8 cellular contexts compared by ENCODE assay signal in the genomic region with DNA sequence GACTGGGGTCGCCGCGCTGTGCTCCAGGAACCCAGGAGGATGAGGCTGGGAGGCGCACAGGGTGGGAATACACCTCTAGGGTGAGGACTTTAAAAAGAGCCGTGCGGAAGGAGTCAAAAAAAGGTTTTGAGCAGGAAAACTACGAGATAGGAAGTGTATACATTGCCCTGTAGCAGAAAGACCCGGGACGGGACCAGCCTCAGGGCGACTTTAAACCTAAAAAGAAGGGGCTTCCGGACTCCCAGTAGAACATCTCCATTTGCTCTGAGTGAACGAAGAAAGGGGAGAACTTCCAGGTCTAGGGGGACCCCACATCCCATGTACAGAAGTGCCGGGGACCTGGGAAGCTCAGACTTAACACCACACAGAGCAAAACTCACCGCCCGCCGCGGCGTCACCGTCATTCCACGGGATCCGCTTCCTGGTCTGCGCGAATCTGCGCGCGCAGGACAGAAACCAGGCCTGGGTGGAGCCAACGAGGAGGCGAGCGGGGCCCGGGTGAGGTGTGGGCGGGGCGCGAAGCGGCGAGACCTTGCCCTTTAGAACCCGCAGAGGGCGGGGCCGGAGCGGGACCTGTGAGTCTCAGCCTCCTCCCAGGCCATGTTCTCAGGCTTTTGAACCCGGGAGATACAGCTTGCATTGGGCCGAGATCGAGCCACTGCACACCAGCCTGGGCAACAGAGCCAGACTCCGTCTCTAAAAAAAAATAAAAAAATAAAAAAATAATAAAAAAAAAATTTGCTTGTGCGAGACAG. TPM values are rescaled to one million over a fixed set of nuclear protein-coding genes. Genes with fewer than 3 reads are reported as not detected.
DNase-seq lines count a peak whose midpoint lies in the region; ATAC-seq and TF ChIP-seq lines count a peak whose summit lies in the region.
"Not testable (repeated sequence)": the region's sequence is repeated elsewhere in the genome, so short reads cannot be mapped to it uniquely, and the experiment has no call there.

TSS of gene ZNF28 (minus strand) at position 428 of the 755 bp plus-strand sequence. CDS start 3,675 bp downstream, outside the sequence.

- H3K4me1 ChIP-seq in PC-3 (ENCODE audit: insufficient read depth, low read length): not testable (repeated sequence)

- TSS peak; percentile 79 for BruUV-seq in PC-3 (replicated peaks; lab: Mats Ljungman, UMichigan)

- H3K9me2 ChIP-seq in PC-3 (replicated peaks; ENCODE audit: low read length): not testable (repeated sequence)

- ATAC-seq in GM21367 (IDR thresholded peaks at IDR 0.05; ENCODE audit: unreplicated experiment): peak; percentile 84
- peak; percentile 100 for ATAC-seq in PC-3

- CTCF ChIA-PET in PC-3 (lab: Charles Lee): not testable (repeated sequence)

- peaks cover 12% of the 10 kb centered on the region for H3K36me3 ChIP-seq in PC-3 (ENCODE audit: low read depth, low read length)

- H3K4me2 ChIP-seq in PC-3 (ENCODE audit: low read length): peak within 1 kb of the TSS; percentile 92

- peak; percentile 61 for TF ChIP-seq POLR2A in erythroblast (IDR thresholded peaks at IDR 0.05; ENCODE audit: low read length)

- H2AFZ ChIP-seq in PC-3 (ENCODE audit: low read length): peak within 1 kb of the TSS; percentile 77

- not testable (repeated sequence) for H3K27me3 ChIP-seq in PC-3 (ENCODE audit: low read length)

- peak within 1 kb of the TSS; percentile 71 for H3K9ac ChIP-seq in PC-3 (ENCODE audit: low read length)

- not testable (repeated sequence) for H3K79me2 ChIP-seq in PC-3 (ENCODE audit: low read length)

- DNase-seq in CMK (ENCODE audit: low read depth) (peak; percentile 42), HT-29 (ENCODE audit: low spot score) (peak; percentile 57), PC-3 (peak; percentile 36), erythroblast (lab: John Stamatoyannopoulos, UW) (peak; percentile 71 to 77), middle frontal gyrus (ENCODE audit: extremely low spot score, low spot score) (peak; percentile 6)
- DNase-seq in activated T-cell treated with anti-CD3 and anti-CD28 coated beads, Interleukin-2, amount 50 U/mL, for 1 hour: peak; percentile 62
- peak; percentile 20 for DNase-seq in stimulated activated CD8-positive, alpha-beta memory T cell treated with anti-CD3 and anti-CD28 coated beads, Interleukin-12 subunit alpha, Interleukin-12 subunit beta, amount 100 ng/mL, for 24 hours (ENCODE audit: extremely low read depth)

- H3K27ac ChIP-seq in PC-3 (ENCODE audit: low read length): not testable (repeated sequence)

- H3K4me3 ChIP-seq in PC-3 (ENCODE audit: low read length): peak within 1 kb of the TSS; percentile 84

- not testable (repeated sequence) for H3F3A ChIP-seq in PC-3 (ENCODE audit: low read length, unreplicated experiment)

- not testable (repeated sequence) for H4K20me1 ChIP-seq in PC-3 (ENCODE audit: low read length)

- POLR2A ChIA-PET in PC-3 (lab: Charles Lee; ENCODE audit: unreplicated experiment): not testable (repeated sequence)

- intact Hi-C loops in PC-3 (cut with micrococcal nuclease): not testable (repeated sequence)

- not testable (repeated sequence) for TF ChIP-seq CTCF in PC-3 (conservative IDR thresholded peaks at IDR 0.05; ENCODE audit: low read depth, low read length)

- not testable (repeated sequence) for H3K9me3 ChIP-seq in PC-3 (ENCODE audit: low read length)

RNA-seq across cellular contexts. Expression of gene ZNF28, which starts in this region (rescaled TPM):
- total RNA-seq in HT-29 (2014; rRNA removed; shearing (Covaris generic)): 13.2 and 17.1 TPM in 2 replicates
- total RNA-seq in PC-3 (2014; rRNA removed): 12.7 and 29.7 TPM in 2 replicates

Comparison
In these comparisons a context has a peak if more than half of its experiments do, and no peak if none do; other contexts are left out.
1. DNase-seq: peak in every context shown above with its lines; median percentile 74 in erythroblast; 62 in activated T-cell treated with anti-CD3 and anti-CD28 coated beads, Interleukin-2, amount 50 U/mL, for 1 hour; 57 in HT-29; 42 in CMK; 36 in PC-3; 20 in stimulated activated CD8-positive, alpha-beta memory T cell treated with anti-CD3 and anti-CD28 coated beads, Interleukin-12 subunit alpha, Interleukin-12 subunit beta, amount 100 ng/mL, for 24 hours; 6 in middle frontal gyrus.